Comparison of ENCODE assay signal across 26 cellular contexts in genomic region chr19:32812571-32812970, GRCh38. TPM values are rescaled to one million over a fixed set of nuclear protein-coding genes. Genes with fewer than 3 reads are reported as not detected.
DNase-seq lines count a peak whose midpoint lies in the region; ATAC-seq lines count a peak whose summit lies in the region.
"Had no signal": no experiment of that assay in that cellular context is flagged by ENCODE, and none has a peak within 500 bp of the region (broad histone marks: within the 10 kb centered on the region; RNA-seq: fewer than 3 reads in every experiment).

No MANE protein-coding gene starts in this region.

- H2AK5ac ChIP-seq in trophoblast cell (ENCODE audit: low read length) = no peak overlapping the region

- no peak overlapping the region for H2BK5ac ChIP-seq in trophoblast cell (ENCODE audit: low read depth, low read length, poor library complexity)

- DNase-seq in Karpas-422 (peak; percentile 28), trophoblast cell (peak; percentile 88 to 91), ureter (ENCODE audit: low spot score) (peak; percentile 71), islet precursor cell (no peak), RKO (ENCODE audit: low spot score) (no peak)
- DNase-seq: 8988T; ACHN; BE2C; C1 segment of cervical spinal cord; CD4-positive, alpha-beta memory T cell; CD4-positive, CD25-positive, alpha-beta regulatory T cell; CD8-positive, alpha-beta memory T cell; COR-L47; DMS 273 treated with DMSO at 0.1 percent for 48 hours; DMS153; DMS53; DMS79; DND-41; EL; GDM1 had no signal

- no peak overlapping the region for H3K14ac ChIP-seq in trophoblast cell (ENCODE audit: low read length)

- H3K79me1 ChIP-seq in trophoblast cell (ENCODE audit: low read length) = no peaks in the 10 kb centered on the region

- no CpG with 5 or more reads among the region's 3 CpGs for WGBS in trophoblast cell (ENCODE audit: extremely low coverage, insufficient coverage, insufficient read length)

- no peak overlapping the region for H4K12ac ChIP-seq in trophoblast cell (ENCODE audit: low read depth, low read length)

- no peak overlapping the region for H3K9ac ChIP-seq in Karpas-422 (ENCODE audit: low read length)
- H3K9ac ChIP-seq in trophoblast cell (ENCODE audit: low read length) = no peak overlapping the region
- H3K9ac ChIP-seq: BLaER1 had no signal

- H3K4me2 ChIP-seq in Karpas-422 (ENCODE audit: low read depth, low read length, poor library complexity, severe bottlenecking) = no peak overlapping the region
- H3K4me2 ChIP-seq in trophoblast cell (ENCODE audit: low read length) = no peak overlapping the region
- H3K4me2 ChIP-seq: BLaER1 had no signal

- no peak overlapping the region for H3K18ac ChIP-seq in trophoblast cell (ENCODE audit: low read length)

- no peak overlapping the region for H3K4ac ChIP-seq in trophoblast cell (ENCODE audit: low read depth, low read length)

- H3K23ac ChIP-seq in trophoblast cell (ENCODE audit: low read length) = no peak overlapping the region

- H4K91ac ChIP-seq in trophoblast cell (ENCODE audit: low read depth, low read length) = no peak overlapping the region

- no peak overlapping the region for H2BK12ac ChIP-seq in trophoblast cell (ENCODE audit: low read length)

- no peaks in the 10 kb centered on the region for H3K9me2 ChIP-seq in Karpas-422 (replicated peaks; ENCODE audit: insufficient read depth, low read length)

- no peak overlapping the region for H2AFZ ChIP-seq in Karpas-422 (ENCODE audit: low read length)
- H2AFZ ChIP-seq in trophoblast cell (ENCODE audit: insufficient read depth, low read length, poor library complexity) = no peak overlapping the region

- H4K8ac ChIP-seq in trophoblast cell (ENCODE audit: low read depth, low read length) = no peak overlapping the region

- ATAC-seq in GM18502 (IDR thresholded peaks at IDR 0.05; ENCODE audit: poor library complexity, unreplicated experiment) = no peak
- ATAC-seq: GM12878 had no signal

- H4K20me1 ChIP-seq in Karpas-422 (ENCODE audit: insufficient read depth, low read depth, low read length) = no peaks in the 10 kb centered on the region
- H4K20me1 ChIP-seq: BLaER1 had no signal

- H3K27ac ChIP-seq in Karpas-422 (ENCODE audit: low read length) = no peak overlapping the region
- H3K27ac ChIP-seq in trophoblast cell (ENCODE audit: low read depth, low read length) = no peak overlapping the region
- H3K27ac ChIP-seq: BLaER1 had no signal

- H3K27me3 ChIP-seq in Karpas-422 (ENCODE audit: low read length) (no peaks in the 10 kb centered on the region), trophoblast cell (ENCODE audit: insufficient read depth, low read length) (no peaks in the 10 kb centered on the region)
- H3K27me3 ChIP-seq: BE2C, BLaER1 had no signal

- H3K9me3 ChIP-seq in Karpas-422 (ENCODE audit: low read length) = no peaks in the 10 kb centered on the region
- no peaks in the 10 kb centered on the region for H3K9me3 ChIP-seq in trophoblast cell (ENCODE audit: insufficient read depth, low read depth, low read length)
- H3K9me3 ChIP-seq: BE2C, BLaER1 had no signal

- H3K4me3 ChIP-seq in Karpas-422 (ENCODE audit: low read length) = no peak overlapping the region
- no peak overlapping the region for H3K4me3 ChIP-seq in trophoblast cell (ENCODE audit: low read depth, low read length)
- H3K4me3 ChIP-seq: BLaER1, GM12878 had no signal

- H3K36me3 ChIP-seq in Karpas-422 (ENCODE audit: insufficient read depth, low read length) = no peaks in the 10 kb centered on the region
- no peaks in the 10 kb centered on the region for H3K36me3 ChIP-seq in trophoblast cell (ENCODE audit: control insufficient read depth in 1 of 2, insufficient read depth in 2 of 2, low read length in 2 of 2)
- H3K36me3 ChIP-seq: BE2C, BLaER1 had no signal

- H3K79me2 ChIP-seq in Karpas-422 (ENCODE audit: low read length) (no peaks in the 10 kb centered on the region), trophoblast cell (ENCODE audit: control insufficient read depth, insufficient read depth, low read length, poor library complexity) (no peaks in the 10 kb centered on the region)

- H2BK120ac ChIP-seq in trophoblast cell (ENCODE audit: insufficient read depth, low read length, poor library complexity) = no peak overlapping the region

- no peaks in the 10 kb centered on the region for H3K4me1 ChIP-seq in Karpas-422 (ENCODE audit: low read length)
- H3K4me1 ChIP-seq in trophoblast cell (ENCODE audit: control insufficient read depth in 1 of 2, insufficient read depth in 2 of 2, low read length in 2 of 2) = peaks cover 0 to 13% of the 10 kb centered on the region in 2 experiments
- H3K4me1 ChIP-seq: BE2C, BLaER1 had no signal

RNA-seq across cellular contexts. Expression of gene SLC7A9, which starts 57.0 kb away (rescaled TPM):
- not detected in 2 replicates for total RNA-seq in Karpas-422 (2014; rRNA removed; shearing (Covaris generic); ENCODE audit: low replicate concordance)
- 0.10 TPM in 2 replicates for polyA plus RNA-seq in trophoblast cell (2013)
- 0.70 TPM for total RNA-seq in ureter
- total RNA-seq: Daoy had no signal
- polyA plus RNA-seq: AG04450; CD14-positive monocyte; CD4-positive, alpha-beta memory T cell; CD4-positive, CD25-positive, alpha-beta regulatory T cell; CD8-positive, alpha-beta memory T cell; GM12878 had no signal

Comparison
In these comparisons a context has a peak if more than half of its experiments do, and no peak if none do; other contexts are left out.
1. DNase-seq: peak in Karpas-422 (single experiment), trophoblast cell (2 of 2) and ureter (single experiment); none in islet precursor cell (single experiment) and RKO (single experiment).